In the genomic region with DNA sequence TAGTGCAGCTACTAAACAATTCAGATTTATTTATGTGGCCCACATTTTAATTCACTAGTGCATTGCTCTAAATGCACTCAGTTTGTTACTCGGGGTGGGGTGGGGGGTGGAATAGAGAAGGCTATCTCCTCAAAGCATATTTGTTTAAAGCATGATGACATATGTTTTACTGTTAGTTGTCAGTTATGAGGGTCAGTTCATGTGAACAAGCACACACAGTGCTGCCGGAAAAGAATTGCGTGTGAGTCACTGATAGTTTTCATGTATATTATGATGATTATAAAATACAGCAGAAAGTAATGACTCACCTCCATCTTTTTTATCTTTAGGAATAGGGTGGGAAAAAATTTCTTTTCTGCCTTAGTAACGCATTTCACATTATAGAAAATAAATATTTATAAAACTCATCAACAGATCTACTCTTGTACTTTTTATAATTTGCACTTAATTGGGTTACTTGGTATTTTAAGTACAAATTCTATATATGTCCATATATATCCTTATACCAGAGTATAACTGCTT, we compare ENCODE assay signal across 12 cellular contexts. TPM values are rescaled to one million over a fixed set of nuclear protein-coding genes. Genes with fewer than 3 reads are reported as not detected.
DNase-seq lines count a peak whose midpoint lies in the region; ATAC-seq and TF ChIP-seq lines count a peak whose summit lies in the region.
"Had no signal": no experiment of that assay in that cellular context is flagged by ENCODE, and none has a peak within 500 bp of the region (broad histone marks: within the 10 kb centered on the region; RNA-seq: fewer than 3 reads in every experiment).

No MANE protein-coding gene starts in this region.

- H3K27ac Mint-ChIP-seq in HFFc6 = no peak overlapping the region
- H3K27ac Mint-ChIP-seq in osteocyte (ENCODE audit: unreplicated experiment) = peak overlapping the region; percentile 45
- H3K27ac Mint-ChIP-seq in progenitor cell of endocrine pancreas = no peak overlapping the region
- H3K27ac Mint-ChIP-seq: CD4-positive, alpha-beta T cell had no signal

- H3K9me3 Mint-ChIP-seq in HFFc6 (no peaks in the 10 kb centered on the region), osteocyte (ENCODE audit: unreplicated experiment) (peaks cover 4% of the 10 kb centered on the region), progenitor cell of endocrine pancreas (ENCODE audit: low read depth) (peaks cover 6% of the 10 kb centered on the region)
- H3K9me3 Mint-ChIP-seq: CD4-positive, alpha-beta T cell had no signal

- ATAC-seq in RWPE2 (ENCODE audit: low read depth) (peak; percentile 99), GM18502 (IDR thresholded peaks at IDR 0.05; ENCODE audit: poor library complexity, unreplicated experiment) (no peak), HG02588 (IDR thresholded peaks at IDR 0.05; ENCODE audit: unreplicated experiment) (no peak)

- H3K36me3 Mint-ChIP-seq in HFFc6 (ENCODE audit: low read depth) = no peaks in the 10 kb centered on the region
- peaks cover 2% of the 10 kb centered on the region for H3K36me3 Mint-ChIP-seq in osteocyte (ENCODE audit: unreplicated experiment)
- no peaks in the 10 kb centered on the region for H3K36me3 Mint-ChIP-seq in progenitor cell of endocrine pancreas (ENCODE audit: insufficient read depth)

- H3K9me3 ChIP-seq in RWPE2 (ENCODE audit: severe bottlenecking) = no peaks in the 10 kb centered on the region
- H3K9me3 ChIP-seq: SJSA1 had no signal

- TF ChIP-seq CTCF in HFFc6 (IDR thresholded peaks at IDR 0.05) (no peak), RWPE2 (IDR thresholded peaks at IDR 0.05; ENCODE audit: poor library complexity, severe bottlenecking) (no peak), osteocyte (IDR thresholded peaks at IDR 0.05) (no peak), progenitor cell of endocrine pancreas (IDR thresholded peaks at IDR 0.05; ENCODE audit: unreplicated experiment) (no peak)

- peaks cover 28% of the 10 kb centered on the region for H3K4me1 Mint-ChIP-seq in HFFc6 (ENCODE audit: low read depth)
- H3K4me1 Mint-ChIP-seq in osteocyte (ENCODE audit: unreplicated experiment) = peaks cover 58% of the 10 kb centered on the region
- H3K4me1 Mint-ChIP-seq in progenitor cell of endocrine pancreas (ENCODE audit: low read depth) = peaks cover 9% of the 10 kb centered on the region

- H3K4me1 ChIP-seq in RWPE2 (ENCODE audit: insufficient read depth, poor library complexity, severe bottlenecking) = peaks cover 36% of the 10 kb centered on the region
- H3K4me1 ChIP-seq: SJSA1 had no signal

- no peaks in the 10 kb centered on the region; the same call in 1 of the 2 replicates for H3K36me3 ChIP-seq in RWPE2 (ENCODE audit: low read depth)
- H3K36me3 ChIP-seq: SJSA1 had no signal

- H3K4me3 ChIP-seq in RWPE2 (ENCODE audit: severe bottlenecking) = no peak overlapping the region
- H3K4me3 ChIP-seq: SJSA1 had no signal

- DNase-seq in HFFc6 (peak; percentile 61), RWPE2 (ENCODE audit: low spot score) (peak; percentile 61), dermis microvascular lymphatic vessel endothelial cell (ENCODE audit: low read depth in 2 of 2) (peak; percentile 26 to 86), osteocyte (ENCODE audit: extremely low spot score, unreplicated experiment) (no peak), progenitor cell of endocrine pancreas (ENCODE audit: low spot score, unreplicated experiment) (no peak), NCI-H345 (lab: John Stamatoyannopoulos, UW) (no peak)
- DNase-seq: activated T-cell treated with anti-CD3 and anti-CD28 coated beads for 4 hours; CD4-positive, alpha-beta T cell; NCI-H510A treated with DMSO at 0.1 percent for 48 hours had no signal

- no peak overlapping the region for H3K4me3 Mint-ChIP-seq in HFFc6
- no peak overlapping the region for H3K4me3 Mint-ChIP-seq in osteocyte (ENCODE audit: unreplicated experiment)
- no peak overlapping the region for H3K4me3 Mint-ChIP-seq in progenitor cell of endocrine pancreas (ENCODE audit: low read depth)
- H3K4me3 Mint-ChIP-seq: CD4-positive, alpha-beta T cell had no signal

- H3K27ac ChIP-seq in RWPE2 (ENCODE audit: poor library complexity, severe bottlenecking) = peak overlapping the region; percentile 44
- H3K27ac ChIP-seq: SJSA1 had no signal

- H3K27me3 Mint-ChIP-seq in HFFc6 (ENCODE audit: insufficient read depth) = no peaks in the 10 kb centered on the region
- no peaks in the 10 kb centered on the region for H3K27me3 Mint-ChIP-seq in osteocyte (ENCODE audit: unreplicated experiment)
- no peaks in the 10 kb centered on the region for H3K27me3 Mint-ChIP-seq in progenitor cell of endocrine pancreas
- H3K27me3 Mint-ChIP-seq: CD4-positive, alpha-beta T cell had no signal

- no peaks in the 10 kb centered on the region for H3K27me3 ChIP-seq in RWPE2 (ENCODE audit: insufficient read depth, poor library complexity, severe bottlenecking)
- H3K27me3 ChIP-seq: SJSA1 had no signal

RNA-seq across cellular contexts. Expression of gene STXBP5, which starts 42.2 kb away (rescaled TPM):
- total RNA-seq in HFFc6 (2021; fragmentation: NEBNext Ultra II Directional; extraction: Animal tissue kit (Norgen Biotek cat#: 25700)) = 10 to 100 TPM; 29.5 to 36.2 (median 32.1) TPM
- total RNA-seq in dermis microvascular lymphatic vessel endothelial cell (15.1 and 17.1 TPM in 2 replicates), osteocyte (32.2 and 34.8 TPM in 2 replicates), progenitor cell of endocrine pancreas (43.0 and 43.7 TPM in 2 replicates)

Comparison
In these comparisons a context has a peak if more than half of its experiments do, and no peak if none do; other contexts are left out.
1. DNase-seq: peak in HFFc6 (single experiment), RWPE2 (single experiment) and dermis microvascular lymphatic vessel endothelial cell (2 of 2); none in osteocyte (single experiment), progenitor cell of endocrine pancreas (single experiment) and NCI-H345 (single experiment).